1 cellular context compared by ENCODE assay signal in the genomic region with DNA sequence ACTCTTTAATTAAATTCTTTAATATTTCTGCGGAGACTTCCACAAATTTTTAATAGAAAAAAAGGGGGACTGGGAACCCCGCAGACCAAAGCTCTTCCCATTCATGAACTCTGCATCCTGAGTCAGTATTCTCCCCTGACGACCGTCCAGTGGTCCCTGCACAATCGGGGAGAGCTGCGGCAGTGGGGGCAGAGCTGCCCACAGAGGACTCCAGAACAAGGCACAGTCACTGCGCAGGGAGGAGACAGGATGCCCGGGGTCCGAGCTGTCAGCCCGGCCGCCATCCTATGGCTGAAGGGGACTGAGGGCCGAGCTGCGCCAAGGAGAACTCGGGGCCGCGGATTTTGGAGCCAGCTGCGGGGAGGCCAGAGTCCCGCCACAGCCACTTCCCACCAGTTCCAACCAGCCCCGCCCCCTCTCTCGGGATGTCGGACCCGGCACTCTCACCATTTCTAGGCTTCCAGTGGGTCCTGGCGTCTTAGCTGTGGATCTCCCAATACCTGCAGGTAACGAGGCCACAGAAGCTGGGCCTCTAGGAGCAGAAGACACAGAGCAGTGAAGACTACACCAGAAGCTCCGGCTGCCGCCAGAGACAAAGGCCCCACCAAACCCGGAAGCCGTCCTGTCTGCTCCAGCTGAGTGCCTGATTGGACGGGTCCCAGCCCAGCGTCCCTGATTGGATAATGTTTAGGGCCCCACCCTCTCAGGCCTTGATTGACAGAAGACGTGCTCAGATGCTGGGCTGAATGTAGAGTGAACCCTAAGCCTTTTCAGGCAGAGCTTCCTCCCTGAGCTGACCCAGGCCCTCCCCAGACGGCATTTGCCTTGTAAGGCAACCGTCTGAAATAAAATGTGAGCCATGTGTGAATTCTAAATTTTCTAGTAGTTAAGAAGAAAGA.
TF ChIP-seq lines count a peak whose summit lies in the region.

A gene with protein sequence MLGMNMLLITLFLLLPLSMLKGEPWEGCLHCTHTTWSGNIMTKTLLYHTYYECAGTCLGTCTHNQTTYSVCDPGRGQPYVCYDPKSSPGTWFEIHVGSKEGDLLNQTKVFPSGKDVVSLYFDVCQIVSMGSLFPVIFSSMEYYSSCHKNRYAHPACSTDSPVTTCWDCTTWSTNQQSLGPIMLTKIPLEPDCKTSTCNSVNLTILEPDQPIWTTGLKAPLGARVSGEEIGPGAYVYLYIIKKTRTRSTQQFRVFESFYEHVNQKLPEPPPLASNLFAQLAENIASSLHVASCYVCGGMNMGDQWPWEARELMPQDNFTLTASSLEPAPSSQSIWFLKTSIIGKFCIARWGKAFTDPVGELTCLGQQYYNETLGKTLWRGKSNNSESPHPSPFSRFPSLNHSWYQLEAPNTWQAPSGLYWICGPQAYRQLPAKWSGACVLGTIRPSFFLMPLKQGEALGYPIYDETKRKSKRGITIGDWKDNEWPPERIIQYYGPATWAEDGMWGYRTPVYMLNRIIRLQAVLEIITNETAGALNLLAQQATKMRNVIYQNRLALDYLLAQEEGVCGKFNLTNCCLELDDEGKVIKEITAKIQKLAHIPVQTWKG (minus strand): TSS at position 594 of the 899 bp plus-strand sequence. CDS start 13,661 bp downstream, outside the sequence.

TF ChIP-seq in K562, 482 proteins besides CTCF, POLR2A, EP300 and RAD21 (continued from another document and continues in another):
- TF ChIP-seq NRF1 (conservative IDR thresholded peaks at IDR 0.05 in 1 of 2, IDR thresholded peaks at IDR 0.05 in 1 of 2) (peak; percentile 68 to 74), PHF8 (IDR thresholded peaks at IDR 0.05; ENCODE audit: borderline replicate concordance, low read length) (peak; percentile 98), E2F3 (CRISPR knock-in tag; IDR thresholded peaks at IDR 0.05) (peak; percentile 67; the same call in 1 of the 2 replicates), RBBP5 (IDR thresholded peaks at IDR 0.05; ENCODE audit: borderline replicate concordance, insufficient read depth, low read length, poor library complexity, severe bottlenecking) (peak; percentile 82), MTA3 (IDR thresholded peaks at IDR 0.05; ENCODE audit: borderline replicate concordance) (peak; percentile 85), KDM4B (IDR thresholded peaks at IDR 0.05; ENCODE audit: borderline replicate concordance in 2 of 2, low read depth in 1 of 2) (0 out of 4 replicates have a peak, but pooled peaks of 1 of the 2 experiments have one; percentile 74), ATF1 (CRISPR knock-in tag; IDR thresholded peaks at IDR 0.05) (no peak), ATF1 (tag; IDR thresholded peaks at IDR 0.05) (peak; percentile 85), ZNF133 (CRISPR knock-in tag; IDR thresholded peaks at IDR 0.05) (no peak), GABPA (tag; conservative IDR thresholded peaks at IDR 0.05; ENCODE audit: low read depth) (peak; percentile 72), ATF7 (IDR thresholded peaks at IDR 0.05) (peak; percentile 70), POLR2B (IDR thresholded peaks at IDR 0.05; ENCODE audit: low read depth, partially characterized antibody) (peak; percentile 99), ASH1L (IDR thresholded peaks at IDR 0.05; ENCODE audit: borderline replicate concordance, low read depth, partially characterized antibody) (peak; percentile 92), SMAD1 (IDR thresholded peaks at IDR 0.05; ENCODE audit: low read depth, low read length, partially characterized antibody) (peak; percentile 69), POLR2H (tag; IDR thresholded peaks at IDR 0.05; ENCODE audit: low read depth) (peak; percentile 96), HNRNPLL (IDR thresholded peaks at IDR 0.05; ENCODE audit: low read depth, low read length, poor library complexity, severe bottlenecking) (peak; percentile 45), FOXP1 (CRISPR knock-in tag; IDR thresholded peaks at IDR 0.05) (no peak), LCOR (CRISPR knock-in tag; IDR thresholded peaks at IDR 0.05) (peak; percentile 72; the same call in 1 of the 2 replicates), FOS (IDR thresholded peaks at IDR 0.05; ENCODE audit: extremely low read depth, insufficient read length) (peak; percentile 94), GABPB1 (CRISPR knock-in tag; IDR thresholded peaks at IDR 0.05) (peak; percentile 65; the same call in 1 of the 2 replicates), SMAD4 (CRISPR knock-in tag; conservative IDR thresholded peaks at IDR 0.05) (peak; percentile 81), RB1 (IDR thresholded peaks at IDR 0.05; ENCODE audit: low read depth) (peak; percentile 77), KDM2B (CRISPR knock-in tag; IDR thresholded peaks at IDR 0.05) (no peak), PHB (CRISPR knock-in tag; IDR thresholded peaks at IDR 0.05) (peak; percentile 91; the same call in 1 of the 2 replicates)
- TF ChIP-seq, protein P1, sequence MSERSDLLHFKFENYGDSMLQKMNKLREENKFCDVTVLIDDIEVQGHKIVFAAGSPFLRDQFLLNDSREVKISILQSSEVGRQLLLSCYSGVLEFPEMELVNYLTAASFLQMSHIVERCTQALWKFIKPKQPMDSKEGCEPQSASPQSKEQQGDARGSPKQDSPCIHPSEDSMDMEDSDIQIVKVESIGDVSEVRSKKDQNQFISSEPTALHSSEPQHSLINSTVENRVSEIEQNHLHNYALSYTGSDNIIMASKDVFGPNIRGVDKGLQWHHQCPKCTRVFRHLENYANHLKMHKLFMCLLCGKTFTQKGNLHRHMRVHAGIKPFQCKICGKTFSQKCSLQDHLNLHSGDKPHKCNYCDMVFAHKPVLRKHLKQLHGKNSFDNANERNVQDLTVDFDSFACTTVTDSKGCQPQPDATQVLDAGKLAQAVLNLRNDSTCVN (CRISPR knock-in tag; IDR thresholded peaks at IDR 0.05), result peak; percentile 68; the same call in 1 of the 2 replicates
- TF ChIP-seq, protein P2, sequence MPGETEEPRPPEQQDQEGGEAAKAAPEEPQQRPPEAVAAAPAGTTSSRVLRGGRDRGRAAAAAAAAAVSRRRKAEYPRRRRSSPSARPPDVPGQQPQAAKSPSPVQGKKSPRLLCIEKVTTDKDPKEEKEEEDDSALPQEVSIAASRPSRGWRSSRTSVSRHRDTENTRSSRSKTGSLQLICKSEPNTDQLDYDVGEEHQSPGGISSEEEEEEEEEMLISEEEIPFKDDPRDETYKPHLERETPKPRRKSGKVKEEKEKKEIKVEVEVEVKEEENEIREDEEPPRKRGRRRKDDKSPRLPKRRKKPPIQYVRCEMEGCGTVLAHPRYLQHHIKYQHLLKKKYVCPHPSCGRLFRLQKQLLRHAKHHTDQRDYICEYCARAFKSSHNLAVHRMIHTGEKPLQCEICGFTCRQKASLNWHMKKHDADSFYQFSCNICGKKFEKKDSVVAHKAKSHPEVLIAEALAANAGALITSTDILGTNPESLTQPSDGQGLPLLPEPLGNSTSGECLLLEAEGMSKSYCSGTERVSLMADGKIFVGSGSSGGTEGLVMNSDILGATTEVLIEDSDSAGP (CRISPR knock-in tag; IDR thresholded peaks at IDR 0.05), result no peak
- TF ChIP-seq, protein P3, sequence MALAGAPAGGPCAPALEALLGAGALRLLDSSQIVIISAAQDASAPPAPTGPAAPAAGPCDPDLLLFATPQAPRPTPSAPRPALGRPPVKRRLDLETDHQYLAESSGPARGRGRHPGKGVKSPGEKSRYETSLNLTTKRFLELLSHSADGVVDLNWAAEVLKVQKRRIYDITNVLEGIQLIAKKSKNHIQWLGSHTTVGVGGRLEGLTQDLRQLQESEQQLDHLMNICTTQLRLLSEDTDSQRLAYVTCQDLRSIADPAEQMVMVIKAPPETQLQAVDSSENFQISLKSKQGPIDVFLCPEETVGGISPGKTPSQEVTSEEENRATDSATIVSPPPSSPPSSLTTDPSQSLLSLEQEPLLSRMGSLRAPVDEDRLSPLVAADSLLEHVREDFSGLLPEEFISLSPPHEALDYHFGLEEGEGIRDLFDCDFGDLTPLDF (CRISPR knock-in tag; IDR thresholded peaks at IDR 0.05), result peak; percentile 30; the same call in 1 of the 2 replicates
- TF ChIP-seq, protein P4, sequence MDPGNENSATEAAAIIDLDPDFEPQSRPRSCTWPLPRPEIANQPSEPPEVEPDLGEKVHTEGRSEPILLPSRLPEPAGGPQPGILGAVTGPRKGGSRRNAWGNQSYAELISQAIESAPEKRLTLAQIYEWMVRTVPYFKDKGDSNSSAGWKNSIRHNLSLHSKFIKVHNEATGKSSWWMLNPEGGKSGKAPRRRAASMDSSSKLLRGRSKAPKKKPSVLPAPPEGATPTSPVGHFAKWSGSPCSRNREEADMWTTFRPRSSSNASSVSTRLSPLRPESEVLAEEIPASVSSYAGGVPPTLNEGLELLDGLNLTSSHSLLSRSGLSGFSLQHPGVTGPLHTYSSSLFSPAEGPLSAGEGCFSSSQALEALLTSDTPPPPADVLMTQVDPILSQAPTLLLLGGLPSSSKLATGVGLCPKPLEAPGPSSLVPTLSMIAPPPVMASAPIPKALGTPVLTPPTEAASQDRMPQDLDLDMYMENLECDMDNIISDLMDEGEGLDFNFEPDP (CRISPR knock-in tag; IDR thresholded peaks at IDR 0.05), result no peak
- TF ChIP-seq, protein P5, sequence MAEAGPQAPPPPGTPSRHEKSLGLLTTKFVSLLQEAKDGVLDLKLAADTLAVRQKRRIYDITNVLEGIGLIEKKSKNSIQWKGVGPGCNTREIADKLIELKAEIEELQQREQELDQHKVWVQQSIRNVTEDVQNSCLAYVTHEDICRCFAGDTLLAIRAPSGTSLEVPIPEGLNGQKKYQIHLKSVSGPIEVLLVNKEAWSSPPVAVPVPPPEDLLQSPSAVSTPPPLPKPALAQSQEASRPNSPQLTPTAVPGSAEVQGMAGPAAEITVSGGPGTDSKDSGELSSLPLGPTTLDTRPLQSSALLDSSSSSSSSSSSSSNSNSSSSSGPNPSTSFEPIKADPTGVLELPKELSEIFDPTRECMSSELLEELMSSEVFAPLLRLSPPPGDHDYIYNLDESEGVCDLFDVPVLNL (CRISPR knock-in tag; IDR thresholded peaks at IDR 0.05; ENCODE audit: low read depth), result no peak
- TF ChIP-seq, protein P6, sequence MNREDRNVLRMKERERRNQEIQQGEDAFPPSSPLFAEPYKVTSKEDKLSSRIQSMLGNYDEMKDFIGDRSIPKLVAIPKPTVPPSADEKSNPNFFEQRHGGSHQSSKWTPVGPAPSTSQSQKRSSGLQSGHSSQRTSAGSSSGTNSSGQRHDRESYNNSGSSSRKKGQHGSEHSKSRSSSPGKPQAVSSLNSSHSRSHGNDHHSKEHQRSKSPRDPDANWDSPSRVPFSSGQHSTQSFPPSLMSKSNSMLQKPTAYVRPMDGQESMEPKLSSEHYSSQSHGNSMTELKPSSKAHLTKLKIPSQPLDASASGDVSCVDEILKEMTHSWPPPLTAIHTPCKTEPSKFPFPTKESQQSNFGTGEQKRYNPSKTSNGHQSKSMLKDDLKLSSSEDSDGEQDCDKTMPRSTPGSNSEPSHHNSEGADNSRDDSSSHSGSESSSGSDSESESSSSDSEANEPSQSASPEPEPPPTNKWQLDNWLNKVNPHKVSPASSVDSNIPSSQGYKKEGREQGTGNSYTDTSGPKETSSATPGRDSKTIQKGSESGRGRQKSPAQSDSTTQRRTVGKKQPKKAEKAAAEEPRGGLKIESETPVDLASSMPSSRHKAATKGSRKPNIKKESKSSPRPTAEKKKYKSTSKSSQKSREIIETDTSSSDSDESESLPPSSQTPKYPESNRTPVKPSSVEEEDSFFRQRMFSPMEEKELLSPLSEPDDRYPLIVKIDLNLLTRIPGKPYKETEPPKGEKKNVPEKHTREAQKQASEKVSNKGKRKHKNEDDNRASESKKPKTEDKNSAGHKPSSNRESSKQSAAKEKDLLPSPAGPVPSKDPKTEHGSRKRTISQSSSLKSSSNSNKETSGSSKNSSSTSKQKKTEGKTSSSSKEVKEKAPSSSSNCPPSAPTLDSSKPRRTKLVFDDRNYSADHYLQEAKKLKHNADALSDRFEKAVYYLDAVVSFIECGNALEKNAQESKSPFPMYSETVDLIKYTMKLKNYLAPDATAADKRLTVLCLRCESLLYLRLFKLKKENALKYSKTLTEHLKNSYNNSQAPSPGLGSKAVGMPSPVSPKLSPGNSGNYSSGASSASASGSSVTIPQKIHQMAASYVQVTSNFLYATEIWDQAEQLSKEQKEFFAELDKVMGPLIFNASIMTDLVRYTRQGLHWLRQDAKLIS (CRISPR knock-in tag; IDR thresholded peaks at IDR 0.05), result peak; percentile 84
- TF ChIP-seq, protein P7, sequence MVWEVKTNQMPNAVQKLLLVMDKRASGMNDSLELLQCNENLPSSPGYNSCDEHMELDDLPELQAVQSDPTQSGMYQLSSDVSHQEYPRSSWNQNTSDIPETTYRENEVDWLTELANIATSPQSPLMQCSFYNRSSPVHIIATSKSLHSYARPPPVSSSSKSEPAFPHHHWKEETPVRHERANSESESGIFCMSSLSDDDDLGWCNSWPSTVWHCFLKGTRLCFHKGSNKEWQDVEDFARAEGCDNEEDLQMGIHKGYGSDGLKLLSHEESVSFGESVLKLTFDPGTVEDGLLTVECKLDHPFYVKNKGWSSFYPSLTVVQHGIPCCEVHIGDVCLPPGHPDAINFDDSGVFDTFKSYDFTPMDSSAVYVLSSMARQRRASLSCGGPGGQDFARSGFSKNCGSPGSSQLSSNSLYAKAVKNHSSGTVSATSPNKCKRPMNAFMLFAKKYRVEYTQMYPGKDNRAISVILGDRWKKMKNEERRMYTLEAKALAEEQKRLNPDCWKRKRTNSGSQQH (CRISPR knock-in tag; IDR thresholded peaks at IDR 0.05), result peak; percentile 75; the same call in 1 of the 2 replicates
- TF ChIP-seq, protein P8, sequence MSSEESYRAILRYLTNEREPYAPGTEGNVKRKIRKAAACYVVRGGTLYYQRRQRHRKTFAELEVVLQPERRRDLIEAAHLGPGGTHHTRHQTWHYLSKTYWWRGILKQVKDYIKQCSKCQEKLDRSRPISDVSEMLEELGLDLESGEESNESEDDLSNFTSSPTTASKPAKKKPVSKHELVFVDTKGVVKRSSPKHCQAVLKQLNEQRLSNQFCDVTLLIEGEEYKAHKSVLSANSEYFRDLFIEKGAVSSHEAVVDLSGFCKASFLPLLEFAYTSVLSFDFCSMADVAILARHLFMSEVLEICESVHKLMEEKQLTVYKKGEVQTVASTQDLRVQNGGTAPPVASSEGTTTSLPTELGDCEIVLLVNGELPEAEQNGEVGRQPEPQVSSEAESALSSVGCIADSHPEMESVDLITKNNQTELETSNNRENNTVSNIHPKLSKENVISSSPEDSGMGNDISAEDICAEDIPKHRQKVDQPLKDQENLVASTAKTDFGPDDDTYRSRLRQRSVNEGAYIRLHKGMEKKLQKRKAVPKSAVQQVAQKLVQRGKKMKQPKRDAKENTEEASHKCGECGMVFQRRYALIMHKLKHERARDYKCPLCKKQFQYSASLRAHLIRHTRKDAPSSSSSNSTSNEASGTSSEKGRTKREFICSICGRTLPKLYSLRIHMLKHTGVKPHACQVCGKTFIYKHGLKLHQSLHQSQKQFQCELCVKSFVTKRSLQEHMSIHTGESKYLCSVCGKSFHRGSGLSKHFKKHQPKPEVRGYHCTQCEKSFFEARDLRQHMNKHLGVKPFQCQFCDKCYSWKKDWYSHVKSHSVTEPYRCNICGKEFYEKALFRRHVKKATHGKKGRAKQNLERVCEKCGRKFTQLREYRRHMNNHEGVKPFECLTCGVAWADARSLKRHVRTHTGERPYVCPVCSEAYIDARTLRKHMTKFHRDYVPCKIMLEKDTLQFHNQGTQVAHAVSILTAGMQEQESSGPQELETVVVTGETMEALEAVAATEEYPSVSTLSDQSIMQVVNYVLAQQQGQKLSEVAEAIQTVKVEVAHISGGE (CRISPR knock-in tag; IDR thresholded peaks at IDR 0.05), result 0 out of 6 replicates have a peak, but pooled peaks of 1 of the 3 experiments have one; percentile 28
- TF ChIP-seq, protein P9, sequence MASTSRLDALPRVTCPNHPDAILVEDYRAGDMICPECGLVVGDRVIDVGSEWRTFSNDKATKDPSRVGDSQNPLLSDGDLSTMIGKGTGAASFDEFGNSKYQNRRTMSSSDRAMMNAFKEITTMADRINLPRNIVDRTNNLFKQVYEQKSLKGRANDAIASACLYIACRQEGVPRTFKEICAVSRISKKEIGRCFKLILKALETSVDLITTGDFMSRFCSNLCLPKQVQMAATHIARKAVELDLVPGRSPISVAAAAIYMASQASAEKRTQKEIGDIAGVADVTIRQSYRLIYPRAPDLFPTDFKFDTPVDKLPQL (IDR thresholded peaks at IDR 0.05; ENCODE audit: extremely low read depth, insufficient read length), result peak; percentile 7
